1 cellular context compared by ENCODE assay signal in the genomic region with DNA sequence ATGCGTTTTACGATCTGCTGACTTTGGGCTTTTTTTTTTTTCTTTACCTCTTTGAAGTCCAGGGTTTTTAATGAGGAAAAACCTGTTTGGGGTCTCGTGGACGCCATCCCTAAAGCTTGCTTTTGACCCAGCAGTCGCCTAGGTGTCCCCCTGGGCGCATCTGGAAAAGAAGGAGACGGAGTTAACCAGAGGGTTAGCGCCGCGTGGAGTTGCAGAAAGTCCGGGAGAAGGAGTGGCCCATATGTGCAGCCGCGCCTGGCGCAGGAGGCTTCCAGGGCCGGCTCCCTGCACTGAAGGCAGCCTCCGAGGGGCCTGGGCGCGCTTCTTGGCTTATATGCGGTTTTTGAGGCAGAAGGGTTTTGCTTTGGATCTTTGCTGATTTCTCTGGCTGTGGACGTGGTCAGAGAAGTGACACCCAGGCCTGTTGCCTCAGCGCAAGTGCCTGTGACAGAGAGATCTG.
TF ChIP-seq lines count a peak whose summit lies in the region.

No MANE protein-coding gene starts in this region.

TF ChIP-seq in HepG2, 621 proteins besides CTCF, POLR2A, EP300 and RAD21 (continued from another document and continues in another):
- TF ChIP-seq, protein P1, sequence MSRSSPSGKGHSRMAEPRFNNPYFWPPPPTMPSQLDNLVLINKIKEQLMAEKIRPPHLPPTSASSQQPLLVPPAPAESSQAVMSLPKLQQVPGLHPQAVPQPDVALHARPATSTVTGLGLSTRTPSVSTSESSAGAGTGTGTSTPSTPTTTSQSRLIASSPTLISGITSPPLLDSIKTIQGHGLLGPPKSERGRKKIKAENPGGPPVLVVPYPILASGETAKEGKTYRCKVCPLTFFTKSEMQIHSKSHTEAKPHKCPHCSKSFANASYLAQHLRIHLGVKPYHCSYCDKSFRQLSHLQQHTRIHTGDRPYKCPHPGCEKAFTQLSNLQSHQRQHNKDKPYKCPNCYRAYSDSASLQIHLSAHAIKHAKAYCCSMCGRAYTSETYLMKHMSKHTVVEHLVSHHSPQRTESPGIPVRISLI (CRISPR knock-in tag; IDR thresholded peaks at IDR 0.05; ENCODE audit: borderline replicate concordance) = no peak
- TF ChIP-seq PLRG1 (conservative IDR thresholded peaks at IDR 0.05) (no peak), ZNF264 (CRISPR knock-in tag; IDR thresholded peaks at IDR 0.05) (no peak), HNRNPH1 (optimal IDR thresholded peaks at IDR 0.05; ENCODE audit: low read depth, low read length) (no peak), SYNCRIP (IDR thresholded peaks at IDR 0.05; ENCODE audit: insufficient read depth, low read depth, low read length) (no peak), ZNF616 (CRISPR knock-in tag; IDR thresholded peaks at IDR 0.05; ENCODE audit: low read depth) (no peak), ZNF878 (CRISPR knock-in tag; IDR thresholded peaks at IDR 0.05) (no peak), FIP1L1 (IDR thresholded peaks at IDR 0.05; ENCODE audit: borderline replicate concordance, insufficient read depth, low read depth, low read length) (no peak), MAFF (IDR thresholded peaks at IDR 0.05; ENCODE audit: low read depth, low read length) (peak; percentile 14; the same call in 1 of the 2 replicates), ARNT2 (CRISPR knock-in tag; IDR thresholded peaks at IDR 0.05; ENCODE audit: low read depth) (0 out of 2 replicates have a peak, but pooled peaks have one; percentile 23), ZNF570 (CRISPR knock-in tag; IDR thresholded peaks at IDR 0.05; ENCODE audit: borderline replicate concordance) (no peak), CBX2 (IDR thresholded peaks at IDR 0.05; ENCODE audit: low read depth, low read length) (no peak), CBX2 (CRISPR knock-in tag; IDR thresholded peaks at IDR 0.05; ENCODE audit: low read depth) (no peak), NFRKB (IDR thresholded peaks at IDR 0.05) (no peak), NCOA2 (CRISPR knock-in tag; IDR thresholded peaks at IDR 0.05) (peak; percentile 8; the same call in 1 of the 2 replicates), PCBP2 (optimal IDR thresholded peaks at IDR 0.05; ENCODE audit: low read depth, low read length, poor library complexity, severe bottlenecking) (no peak), ZNF101 (CRISPR knock-in tag; IDR thresholded peaks at IDR 0.05; ENCODE audit: borderline replicate concordance, low read depth) (no peak; the same call in 1 of the 2 replicates), SIN3A (IDR thresholded peaks at IDR 0.05; ENCODE audit: borderline replicate concordance, low read depth, low read length) (0 out of 2 replicates have a peak, but pooled peaks have one; percentile 35), NFYC (CRISPR knock-in tag; IDR thresholded peaks at IDR 0.05) (no peak), ZKSCAN8 (CRISPR knock-in tag; IDR thresholded peaks at IDR 0.05; ENCODE audit: borderline replicate concordance) (no peak), NKX3-1 (CRISPR knock-in tag; IDR thresholded peaks at IDR 0.05) (no peak; the same call in 1 of the 2 replicates), ARNTL (CRISPR knock-in tag; IDR thresholded peaks at IDR 0.05) (no peak), ZNF34 (CRISPR knock-in tag; IDR thresholded peaks at IDR 0.05; ENCODE audit: borderline replicate concordance) (no peak), ZNF761 (CRISPR knock-in tag; conservative IDR thresholded peaks at IDR 0.05) (no peak), HOXA7 (CRISPR knock-in tag; IDR thresholded peaks at IDR 0.05) (no peak), IRF2 (CRISPR knock-in tag; IDR thresholded peaks at IDR 0.05) (no peak), MLLT10 (CRISPR knock-in tag; IDR thresholded peaks at IDR 0.05) (no peak), ZNF225 (CRISPR knock-in tag; IDR thresholded peaks at IDR 0.05) (no peak; the same call in 1 of the 2 replicates), FLYWCH1 (CRISPR knock-in tag; IDR thresholded peaks at IDR 0.05) (no peak), ZNF335 (CRISPR knock-in tag; IDR thresholded peaks at IDR 0.05) (no peak; the same call in 1 of the 2 replicates), ISX (CRISPR knock-in tag; conservative IDR thresholded peaks at IDR 0.05) (no peak), TARDBP (CRISPR knock-in tag; IDR thresholded peaks at IDR 0.05) (peak; percentile 72; the same call in 1 of the 2 replicates), MTA3 (CRISPR knock-in tag; IDR thresholded peaks at IDR 0.05) (no peak)
- TF ChIP-seq, protein P2, sequence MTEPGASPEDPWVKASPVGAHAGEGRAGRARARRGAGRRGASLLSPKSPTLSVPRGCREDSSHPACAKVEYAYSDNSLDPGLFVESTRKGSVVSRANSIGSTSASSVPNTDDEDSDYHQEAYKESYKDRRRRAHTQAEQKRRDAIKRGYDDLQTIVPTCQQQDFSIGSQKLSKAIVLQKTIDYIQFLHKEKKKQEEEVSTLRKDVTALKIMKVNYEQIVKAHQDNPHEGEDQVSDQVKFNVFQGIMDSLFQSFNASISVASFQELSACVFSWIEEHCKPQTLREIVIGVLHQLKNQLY (CRISPR knock-in tag; IDR thresholded peaks at IDR 0.05) = no peak
- TF ChIP-seq, protein P3, sequence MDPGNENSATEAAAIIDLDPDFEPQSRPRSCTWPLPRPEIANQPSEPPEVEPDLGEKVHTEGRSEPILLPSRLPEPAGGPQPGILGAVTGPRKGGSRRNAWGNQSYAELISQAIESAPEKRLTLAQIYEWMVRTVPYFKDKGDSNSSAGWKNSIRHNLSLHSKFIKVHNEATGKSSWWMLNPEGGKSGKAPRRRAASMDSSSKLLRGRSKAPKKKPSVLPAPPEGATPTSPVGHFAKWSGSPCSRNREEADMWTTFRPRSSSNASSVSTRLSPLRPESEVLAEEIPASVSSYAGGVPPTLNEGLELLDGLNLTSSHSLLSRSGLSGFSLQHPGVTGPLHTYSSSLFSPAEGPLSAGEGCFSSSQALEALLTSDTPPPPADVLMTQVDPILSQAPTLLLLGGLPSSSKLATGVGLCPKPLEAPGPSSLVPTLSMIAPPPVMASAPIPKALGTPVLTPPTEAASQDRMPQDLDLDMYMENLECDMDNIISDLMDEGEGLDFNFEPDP (CRISPR knock-in tag; conservative IDR thresholded peaks at IDR 0.05) = no peak
- TF ChIP-seq, protein P4, sequence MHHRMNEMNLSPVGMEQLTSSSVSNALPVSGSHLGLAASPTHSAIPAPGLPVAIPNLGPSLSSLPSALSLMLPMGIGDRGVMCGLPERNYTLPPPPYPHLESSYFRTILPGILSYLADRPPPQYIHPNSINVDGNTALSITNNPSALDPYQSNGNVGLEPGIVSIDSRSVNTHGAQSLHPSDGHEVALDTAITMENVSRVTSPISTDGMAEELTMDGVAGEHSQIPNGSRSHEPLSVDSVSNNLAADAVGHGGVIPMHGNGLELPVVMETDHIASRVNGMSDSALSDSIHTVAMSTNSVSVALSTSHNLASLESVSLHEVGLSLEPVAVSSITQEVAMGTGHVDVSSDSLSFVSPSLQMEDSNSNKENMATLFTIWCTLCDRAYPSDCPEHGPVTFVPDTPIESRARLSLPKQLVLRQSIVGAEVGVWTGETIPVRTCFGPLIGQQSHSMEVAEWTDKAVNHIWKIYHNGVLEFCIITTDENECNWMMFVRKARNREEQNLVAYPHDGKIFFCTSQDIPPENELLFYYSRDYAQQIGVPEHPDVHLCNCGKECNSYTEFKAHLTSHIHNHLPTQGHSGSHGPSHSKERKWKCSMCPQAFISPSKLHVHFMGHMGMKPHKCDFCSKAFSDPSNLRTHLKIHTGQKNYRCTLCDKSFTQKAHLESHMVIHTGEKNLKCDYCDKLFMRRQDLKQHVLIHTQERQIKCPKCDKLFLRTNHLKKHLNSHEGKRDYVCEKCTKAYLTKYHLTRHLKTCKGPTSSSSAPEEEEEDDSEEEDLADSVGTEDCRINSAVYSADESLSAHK (CRISPR knock-in tag; IDR thresholded peaks at IDR 0.05; ENCODE audit: borderline replicate concordance) = 0 out of 2 replicates have a peak, but pooled peaks have one; percentile 4
- TF ChIP-seq, protein P5, sequence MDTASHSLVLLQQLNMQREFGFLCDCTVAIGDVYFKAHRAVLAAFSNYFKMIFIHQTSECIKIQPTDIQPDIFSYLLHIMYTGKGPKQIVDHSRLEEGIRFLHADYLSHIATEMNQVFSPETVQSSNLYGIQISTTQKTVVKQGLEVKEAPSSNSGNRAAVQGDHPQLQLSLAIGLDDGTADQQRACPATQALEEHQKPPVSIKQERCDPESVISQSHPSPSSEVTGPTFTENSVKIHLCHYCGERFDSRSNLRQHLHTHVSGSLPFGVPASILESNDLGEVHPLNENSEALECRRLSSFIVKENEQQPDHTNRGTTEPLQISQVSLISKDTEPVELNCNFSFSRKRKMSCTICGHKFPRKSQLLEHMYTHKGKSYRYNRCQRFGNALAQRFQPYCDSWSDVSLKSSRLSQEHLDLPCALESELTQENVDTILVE (CRISPR knock-in tag; IDR thresholded peaks at IDR 0.05) = no peak; the same call in 1 of the 2 replicates
- TF ChIP-seq, protein P6, sequence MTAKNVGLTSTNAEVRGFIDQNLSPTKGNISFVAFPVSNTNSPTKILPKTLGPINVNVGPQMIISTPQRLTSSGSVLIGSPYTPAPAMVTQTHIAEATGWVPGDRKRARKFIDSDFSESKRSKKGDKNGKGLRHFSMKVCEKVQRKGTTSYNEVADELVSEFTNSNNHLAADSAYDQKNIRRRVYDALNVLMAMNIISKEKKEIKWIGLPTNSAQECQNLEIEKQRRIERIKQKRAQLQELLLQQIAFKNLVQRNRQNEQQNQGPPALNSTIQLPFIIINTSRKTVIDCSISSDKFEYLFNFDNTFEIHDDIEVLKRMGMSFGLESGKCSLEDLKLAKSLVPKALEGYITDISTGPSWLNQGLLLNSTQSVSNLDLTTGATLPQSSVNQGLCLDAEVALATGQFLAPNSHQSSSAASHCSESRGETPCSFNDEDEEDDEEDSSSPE (CRISPR knock-in tag; IDR thresholded peaks at IDR 0.05) = no peak
- TF ChIP-seq, protein P7, sequence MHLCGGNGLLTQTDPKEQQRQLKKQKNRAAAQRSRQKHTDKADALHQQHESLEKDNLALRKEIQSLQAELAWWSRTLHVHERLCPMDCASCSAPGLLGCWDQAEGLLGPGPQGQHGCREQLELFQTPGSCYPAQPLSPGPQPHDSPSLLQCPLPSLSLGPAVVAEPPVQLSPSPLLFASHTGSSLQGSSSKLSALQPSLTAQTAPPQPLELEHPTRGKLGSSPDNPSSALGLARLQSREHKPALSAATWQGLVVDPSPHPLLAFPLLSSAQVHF (CRISPR knock-in tag; IDR thresholded peaks at IDR 0.05) = no peak
- TF ChIP-seq, protein P8, sequence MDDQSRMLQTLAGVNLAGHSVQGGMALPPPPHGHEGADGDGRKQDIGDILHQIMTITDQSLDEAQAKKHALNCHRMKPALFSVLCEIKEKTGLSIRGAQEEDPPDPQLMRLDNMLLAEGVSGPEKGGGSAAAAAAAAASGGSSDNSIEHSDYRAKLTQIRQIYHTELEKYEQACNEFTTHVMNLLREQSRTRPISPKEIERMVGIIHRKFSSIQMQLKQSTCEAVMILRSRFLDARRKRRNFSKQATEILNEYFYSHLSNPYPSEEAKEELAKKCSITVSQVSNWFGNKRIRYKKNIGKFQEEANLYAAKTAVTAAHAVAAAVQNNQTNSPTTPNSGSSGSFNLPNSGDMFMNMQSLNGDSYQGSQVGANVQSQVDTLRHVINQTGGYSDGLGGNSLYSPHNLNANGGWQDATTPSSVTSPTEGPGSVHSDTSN (CRISPR knock-in tag; IDR thresholded peaks at IDR 0.05; ENCODE audit: borderline replicate concordance) = no peak
- TF ChIP-seq, protein P9, sequence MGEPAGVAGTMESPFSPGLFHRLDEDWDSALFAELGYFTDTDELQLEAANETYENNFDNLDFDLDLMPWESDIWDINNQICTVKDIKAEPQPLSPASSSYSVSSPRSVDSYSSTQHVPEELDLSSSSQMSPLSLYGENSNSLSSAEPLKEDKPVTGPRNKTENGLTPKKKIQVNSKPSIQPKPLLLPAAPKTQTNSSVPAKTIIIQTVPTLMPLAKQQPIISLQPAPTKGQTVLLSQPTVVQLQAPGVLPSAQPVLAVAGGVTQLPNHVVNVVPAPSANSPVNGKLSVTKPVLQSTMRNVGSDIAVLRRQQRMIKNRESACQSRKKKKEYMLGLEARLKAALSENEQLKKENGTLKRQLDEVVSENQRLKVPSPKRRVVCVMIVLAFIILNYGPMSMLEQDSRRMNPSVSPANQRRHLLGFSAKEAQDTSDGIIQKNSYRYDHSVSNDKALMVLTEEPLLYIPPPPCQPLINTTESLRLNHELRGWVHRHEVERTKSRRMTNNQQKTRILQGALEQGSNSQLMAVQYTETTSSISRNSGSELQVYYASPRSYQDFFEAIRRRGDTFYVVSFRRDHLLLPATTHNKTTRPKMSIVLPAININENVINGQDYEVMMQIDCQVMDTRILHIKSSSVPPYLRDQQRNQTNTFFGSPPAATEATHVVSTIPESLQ (CRISPR knock-in tag; conservative IDR thresholded peaks at IDR 0.05) = no peak; the same call in 1 of the 2 replicates
- TF ChIP-seq, protein P10, sequence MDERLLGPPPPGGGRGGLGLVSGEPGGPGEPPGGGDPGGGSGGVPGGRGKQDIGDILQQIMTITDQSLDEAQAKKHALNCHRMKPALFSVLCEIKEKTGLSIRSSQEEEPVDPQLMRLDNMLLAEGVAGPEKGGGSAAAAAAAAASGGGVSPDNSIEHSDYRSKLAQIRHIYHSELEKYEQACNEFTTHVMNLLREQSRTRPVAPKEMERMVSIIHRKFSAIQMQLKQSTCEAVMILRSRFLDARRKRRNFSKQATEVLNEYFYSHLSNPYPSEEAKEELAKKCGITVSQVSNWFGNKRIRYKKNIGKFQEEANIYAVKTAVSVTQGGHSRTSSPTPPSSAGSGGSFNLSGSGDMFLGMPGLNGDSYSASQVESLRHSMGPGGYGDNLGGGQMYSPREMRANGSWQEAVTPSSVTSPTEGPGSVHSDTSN (CRISPR knock-in tag; IDR thresholded peaks at IDR 0.05) = no peak
- TF ChIP-seq, protein P11, sequence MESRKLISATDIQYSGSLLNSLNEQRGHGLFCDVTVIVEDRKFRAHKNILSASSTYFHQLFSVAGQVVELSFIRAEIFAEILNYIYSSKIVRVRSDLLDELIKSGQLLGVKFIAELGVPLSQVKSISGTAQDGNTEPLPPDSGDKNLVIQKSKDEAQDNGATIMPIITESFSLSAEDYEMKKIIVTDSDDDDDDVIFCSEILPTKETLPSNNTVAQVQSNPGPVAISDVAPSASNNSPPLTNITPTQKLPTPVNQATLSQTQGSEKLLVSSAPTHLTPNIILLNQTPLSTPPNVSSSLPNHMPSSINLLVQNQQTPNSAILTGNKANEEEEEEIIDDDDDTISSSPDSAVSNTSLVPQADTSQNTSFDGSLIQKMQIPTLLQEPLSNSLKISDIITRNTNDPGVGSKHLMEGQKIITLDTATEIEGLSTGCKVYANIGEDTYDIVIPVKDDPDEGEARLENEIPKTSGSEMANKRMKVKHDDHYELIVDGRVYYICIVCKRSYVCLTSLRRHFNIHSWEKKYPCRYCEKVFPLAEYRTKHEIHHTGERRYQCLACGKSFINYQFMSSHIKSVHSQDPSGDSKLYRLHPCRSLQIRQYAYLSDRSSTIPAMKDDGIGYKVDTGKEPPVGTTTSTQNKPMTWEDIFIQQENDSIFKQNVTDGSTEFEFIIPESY (CRISPR knock-in tag; IDR thresholded peaks at IDR 0.05) = no peak
- TF ChIP-seq, protein P12, sequence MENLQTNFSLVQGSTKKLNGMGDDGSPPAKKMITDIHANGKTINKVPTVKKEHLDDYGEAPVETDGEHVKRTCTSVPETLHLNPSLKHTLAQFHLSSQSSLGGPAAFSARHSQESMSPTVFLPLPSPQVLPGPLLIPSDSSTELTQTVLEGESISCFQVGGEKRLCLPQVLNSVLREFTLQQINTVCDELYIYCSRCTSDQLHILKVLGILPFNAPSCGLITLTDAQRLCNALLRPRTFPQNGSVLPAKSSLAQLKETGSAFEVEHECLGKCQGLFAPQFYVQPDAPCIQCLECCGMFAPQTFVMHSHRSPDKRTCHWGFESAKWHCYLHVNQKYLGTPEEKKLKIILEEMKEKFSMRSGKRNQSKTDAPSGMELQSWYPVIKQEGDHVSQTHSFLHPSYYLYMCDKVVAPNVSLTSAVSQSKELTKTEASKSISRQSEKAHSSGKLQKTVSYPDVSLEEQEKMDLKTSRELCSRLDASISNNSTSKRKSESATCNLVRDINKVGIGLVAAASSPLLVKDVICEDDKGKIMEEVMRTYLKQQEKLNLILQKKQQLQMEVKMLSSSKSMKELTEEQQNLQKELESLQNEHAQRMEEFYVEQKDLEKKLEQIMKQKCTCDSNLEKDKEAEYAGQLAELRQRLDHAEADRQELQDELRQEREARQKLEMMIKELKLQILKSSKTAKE (CRISPR knock-in tag; IDR thresholded peaks at IDR 0.05; ENCODE audit: borderline replicate concordance) = 0 out of 2 replicates have a peak, but pooled peaks have one; percentile 3
